In the genomic region with DNA sequence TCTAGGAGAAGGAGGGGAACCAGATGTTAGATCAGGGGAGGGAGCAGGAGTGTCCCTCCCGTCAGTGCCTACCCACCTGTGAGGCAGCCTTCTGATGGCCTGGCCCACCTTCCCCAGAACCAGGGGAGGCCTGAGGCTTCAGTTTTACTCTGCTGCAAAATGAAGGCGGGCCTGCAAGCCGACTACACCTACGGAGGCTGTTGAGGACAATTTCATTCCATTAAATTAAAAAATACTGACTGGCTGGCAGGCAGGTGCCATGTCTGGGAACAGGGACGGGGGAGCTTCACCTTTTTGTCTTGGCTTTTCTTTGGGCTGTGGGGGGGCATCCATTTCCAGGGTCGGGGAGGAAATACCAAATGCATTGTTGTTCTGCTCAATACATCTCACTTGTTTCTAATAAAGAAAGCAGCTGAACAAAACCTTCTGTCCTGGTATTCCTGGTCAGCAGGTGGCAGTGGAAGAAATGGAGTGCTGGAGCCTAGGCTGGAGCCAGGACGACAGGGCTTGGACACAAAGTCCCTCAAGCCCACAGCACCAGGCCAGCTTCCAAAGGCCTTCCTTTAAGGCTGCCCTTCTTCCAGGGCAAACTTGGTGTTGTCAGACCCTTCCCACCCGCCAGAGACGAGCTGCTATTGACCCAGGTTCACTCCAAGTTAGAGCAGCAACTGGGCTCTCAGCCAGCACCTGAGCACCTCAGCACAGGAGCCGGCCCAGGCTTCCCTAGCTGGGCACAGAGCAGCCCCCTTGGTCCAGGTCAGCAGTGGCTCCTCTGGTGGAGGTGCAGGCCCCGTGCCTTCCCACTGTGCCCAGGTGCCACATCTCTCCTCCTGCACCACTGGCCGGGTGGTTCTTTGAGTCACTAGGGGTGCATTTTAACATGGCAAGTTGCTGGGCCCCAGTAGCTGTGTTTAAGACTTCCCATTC, we compare ENCODE assay signal across 17 cellular contexts. TPM values are rescaled to one million over a fixed set of nuclear protein-coding genes. Genes with fewer than 3 reads are reported as not detected.
DNase-seq lines count a peak whose midpoint lies in the region; ATAC-seq and TF ChIP-seq lines count a peak whose summit lies in the region.
"Had no signal": no experiment of that assay in that cellular context is flagged by ENCODE, and none has a peak within 500 bp of the region (broad histone marks: within the 10 kb centered on the region; RNA-seq: fewer than 3 reads in every experiment).

No MANE protein-coding gene starts in this region.

- in situ Hi-C loops in brain microvascular endothelial cell (cut with HindIII; ENCODE audit: low pct_ligation_motif_present, low sequenced_read_pairs): no loop called here

- peak; percentile 14 for TF ChIP-seq CTCF in brain microvascular endothelial cell (IDR thresholded peaks at IDR 0.05; ENCODE audit: low read depth, low read length, missing control alignments)

- H3K4me3 Mint-ChIP-seq in immature natural killer cell: no peak overlapping the region
- H3K4me3 Mint-ChIP-seq: stimulated activated naive CD8-positive, alpha-beta T cell treated with anti-CD3 and anti-CD28 coated beads, Interleukin-15, amount 100 ng/mL, for 72 hours had no signal

- no peaks in the 10 kb centered on the region for H3K27me3 Mint-ChIP-seq in immature natural killer cell (ENCODE audit: low read depth in 3 of 3)
- H3K27me3 Mint-ChIP-seq: stimulated activated naive CD8-positive, alpha-beta T cell treated with anti-CD3 and anti-CD28 coated beads, Interleukin-15, amount 100 ng/mL, for 72 hours had no signal

- no peaks in the 10 kb centered on the region for H3K4me1 Mint-ChIP-seq in immature natural killer cell
- H3K4me1 Mint-ChIP-seq: stimulated activated naive CD8-positive, alpha-beta T cell treated with anti-CD3 and anti-CD28 coated beads, Interleukin-15, amount 100 ng/mL, for 72 hours had no signal

- H3K36me3 ChIP-seq in brain microvascular endothelial cell (replicated peaks): peaks cover 52% of the 10 kb centered on the region

- H3K9me3 Mint-ChIP-seq in immature natural killer cell: no peaks in the 10 kb centered on the region
- H3K9me3 Mint-ChIP-seq: stimulated activated naive CD8-positive, alpha-beta T cell treated with anti-CD3 and anti-CD28 coated beads, Interleukin-15, amount 100 ng/mL, for 72 hours had no signal

- peak overlapping the region in 4 of 6 donors; percentile 34 to 78 (median 46) for H3K27ac Mint-ChIP-seq in immature natural killer cell

- DNase-seq in DMS53 (lab: John Stamatoyannopoulos, UW) (peak; percentile 55), DMS53 treated with DMSO at 0.1 percent for 48 hours (lab: John Stamatoyannopoulos, UW; ENCODE audit: unreplicated experiment) (no peak), brain microvascular endothelial cell (no peak), immature natural killer cell (no peak), NCI-H345 (lab: John Stamatoyannopoulos, UW) (no peak), NCI-H2227 treated with DMSO at 0.1 percent for 48 hours (lab: John Stamatoyannopoulos, UW) (no peak)
- DNase-seq in stimulated activated naive CD8-positive, alpha-beta T cell treated with anti-CD3 and anti-CD28 coated beads, Interleukin-15, Interleukin-2, amounts not matched to agents 100 U/mL and 50 U/mL, for 24 hours: no peak
- DNase-seq: DMS79 treated with DMSO at 0.1 percent for 48 hours; kidney glomerular epithelial cell; MM.1S; NCI-H446; SIG-M5; stimulated activated CD4-positive, alpha-beta T cell treated with anti-CD3 and anti-CD28 coated beads, Interleukin-4, amount 100 ng/mL, for 1 hour; stimulated activated naive CD8-positive, alpha-beta T cell treated with anti-CD3 and anti-CD28 coated beads, Interleukin-15, amount 100 ng/mL, for 72 hours had no signal

- H3K27ac ChIP-seq in brain microvascular endothelial cell (no peak overlapping the region), temporal lobe (ENCODE audit: low read depth, low read length) (peak overlapping the region; percentile 50)
- H3K27ac ChIP-seq: 22Rv1, body of pancreas had no signal

- peaks cover 0 to 15% (median 4%) of the 10 kb centered on the region in 3 donors for H3K36me3 Mint-ChIP-seq in immature natural killer cell

- no peak overlapping the region for H3K4me3 ChIP-seq in brain microvascular endothelial cell (ENCODE audit: low read depth, low read length)
- H3K4me3 ChIP-seq: body of pancreas had no signal

- no peak for ATAC-seq in stimulated activated naive CD8-positive, alpha-beta T cell treated with anti-CD3 and anti-CD28 coated beads, Interleukin-15, Interleukin-2, amounts not matched to agents 100 U/mL and 50 U/mL, for 24 hours
- ATAC-seq: body of pancreas; stimulated activated naive CD8-positive, alpha-beta T cell treated with anti-CD3 and anti-CD28 coated beads, Interleukin-15, amount 100 ng/mL, for 72 hours had no signal

- no peaks in the 10 kb centered on the region for H3K27me3 ChIP-seq in brain microvascular endothelial cell (replicated peaks)
- H3K27me3 ChIP-seq: body of pancreas had no signal

RNA-seq across cellular contexts. Expression of gene PLCD3, which starts 23.5 kb away (rescaled TPM):
- polyA plus RNA-seq in immature natural killer cell: under 1 TPM in 1 of 3 donors, not detected in 2; 0.75 TPM
- total RNA-seq in temporal lobe: 3.9 TPM

RNA-seq across cellular contexts. Expression of gene ACBD4, which starts 26.6 kb away (rescaled TPM):
- 10 to 100 TPM in 2 of 3 donors, 1 to 10 TPM in 1; 7.9 to 11.2 (median 10.4) TPM for polyA plus RNA-seq in immature natural killer cell
- 4.2 TPM for total RNA-seq in temporal lobe

RNA-seq across cellular contexts. Expression of gene HEXIM1, which starts 39.4 kb away (rescaled TPM):
- polyA plus RNA-seq in immature natural killer cell: 1 to 10 TPM; 1.1 to 7.2 (median 3.0) TPM
- total RNA-seq in temporal lobe: 8.1 TPM

RNA-seq across cellular contexts. Expression of gene NMT1, which starts 47.7 kb away (rescaled TPM):
- 10 to 100 TPM; 53.8 to 74.1 (median 69.9) TPM for polyA plus RNA-seq in immature natural killer cell
- total RNA-seq in temporal lobe: 26.8 TPM

RNA-seq across cellular contexts. Expression of gene HEXIM2, which starts 52.8 kb away (rescaled TPM):
- polyA plus RNA-seq in immature natural killer cell: 1 to 10 TPM; 1.9 to 7.4 (median 5.6) TPM
- 8.4 TPM for total RNA-seq in temporal lobe
